In the genomic region with DNA sequence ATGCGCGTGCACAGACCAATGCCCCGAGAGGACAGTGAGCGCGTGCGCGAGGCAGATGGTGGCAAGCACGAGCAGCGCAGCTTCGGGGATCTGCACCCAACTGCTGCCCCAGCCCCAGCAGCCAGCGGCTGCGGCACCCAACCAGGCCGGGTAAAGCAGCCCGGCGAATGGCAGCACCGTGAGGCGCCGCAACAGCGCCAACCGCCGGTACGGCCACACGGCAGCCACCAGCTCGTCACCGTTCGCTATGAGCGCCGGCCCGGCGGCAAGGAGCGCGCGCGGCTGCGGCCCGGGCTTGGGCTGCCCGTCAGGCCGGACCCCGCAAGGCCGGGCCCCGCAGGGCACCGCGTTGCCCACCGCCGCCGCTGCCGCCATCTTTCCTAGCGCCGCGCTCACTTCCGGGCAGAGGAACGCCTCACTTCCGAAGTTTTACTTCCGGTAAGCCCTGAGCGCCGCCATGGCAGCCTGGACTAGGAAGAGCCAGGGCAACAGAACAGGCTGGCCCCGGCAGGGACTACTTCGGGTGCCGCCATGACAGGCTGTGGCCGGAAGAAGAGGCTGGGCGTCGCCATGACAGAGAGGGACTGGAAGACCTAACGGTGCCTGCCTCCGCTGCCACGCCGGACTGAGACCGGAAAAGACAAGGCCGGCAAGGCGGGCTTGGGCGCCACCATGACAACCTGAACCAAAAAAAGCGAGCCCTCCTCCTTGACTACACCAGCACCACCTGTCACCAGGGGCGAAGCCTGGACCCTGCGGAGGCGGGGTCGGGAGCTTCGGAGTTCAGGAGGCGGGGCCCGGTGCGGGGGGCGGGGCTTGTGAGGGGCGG, we compare ENCODE assay signal across 8 cellular contexts. TPM values are rescaled to one million over a fixed set of nuclear protein-coding genes. Genes with fewer than 3 reads are reported as not detected.
DNase-seq lines count a peak whose midpoint lies in the region; ATAC-seq and TF ChIP-seq lines count a peak whose summit lies in the region.

A gene (minus strand): TSS at position 385 of the 829 bp plus-strand sequence. CDS start 10 bp downstream, at position 375.

- CTCF ChIA-PET in activated B cell treated with CpG ODN at 0.5 μM for 24 hours (lab: Charles Lee): interaction anchor here (1.6 kb wide), 1 partner anchor 20 kb away, joined by 4 read pairs; a partner anchor contains a TSS

- H3K27ac Mint-ChIP-seq in activated B cell treated with CpG ODN at 0.5 μM for 24 hours: peak within 1 kb of the TSS; percentile 98

- peaks cover 44% of the 10 kb centered on the region for H3K4me1 Mint-ChIP-seq in activated B cell treated with CpG ODN at 0.5 μM for 24 hours

- peak within 1 kb of the TSS; percentile 98 for H3K27ac ChIP-seq in caudate nucleus (ENCODE audit: low read depth, low read length)

- peaks cover 33% of the 10 kb centered on the region for H3K36me3 Mint-ChIP-seq in activated B cell treated with CpG ODN at 0.5 μM for 24 hours (ENCODE audit: low read depth)

- peak; percentile 14 for TF ChIP-seq CTCF in AG10803 (conservative IDR thresholded peaks at IDR 0.05; ENCODE audit: low read length)
- no peak for TF ChIP-seq CTCF in activated B cell treated with CpG ODN at 0.5 μM for 24 hours (IDR thresholded peaks at IDR 0.05)

- intact Hi-C loops in activated B cell treated with CpG ODN at 0.5 μM for 24 hours (cut with micrococcal nuclease): loop anchor here (1.0 to 10.0 kb wide), 12 partner anchors 20 to 599 kb away; a partner anchor contains a TSS

- DNase-seq in AG10803 (ENCODE audit: low read depth): peak; percentile 98
- DNase-seq in NCI-H345 (lab: John Stamatoyannopoulos, UW): peak; percentile 94
- peak; percentile 90 for DNase-seq in activated B cell treated with CpG ODN at 0.5 μM for 24 hours
- DNase-seq in caudate nucleus (lab: John Stamatoyannopoulos, UW): peak; percentile 66 to 99 (median 97)
- DNase-seq in inferior parietal cortex (ENCODE audit: extremely low spot score): peak; percentile 97
- DNase-seq in stimulated activated CD4-positive, alpha-beta T cell treated with anti-CD3 and anti-CD28 coated beads, Interleukin-12 subunit alpha, Interleukin-12 subunit beta, amount 100 ng/mL, for 24 hours (ENCODE audit: low read depth in 2 of 2): peak; percentile 85 to 86

- peak; percentile 78 for ATAC-seq in GM19023 (IDR thresholded peaks at IDR 0.05; ENCODE audit: unreplicated experiment)
- peak; percentile 70 for ATAC-seq in HG03280 (IDR thresholded peaks at IDR 0.05; ENCODE audit: unreplicated experiment)
- peak; percentile 78 for ATAC-seq in activated B cell treated with CpG ODN at 0.5 μM for 24 hours (ENCODE audit: low read depth)

- H3K4me3 ChIP-seq in AG10803 (ENCODE audit: low read length): peak within 1 kb of the TSS; percentile 99

- H3K4me3 Mint-ChIP-seq in activated B cell treated with CpG ODN at 0.5 μM for 24 hours: peak within 1 kb of the TSS; percentile 92

- H3K27me3 Mint-ChIP-seq in activated B cell treated with CpG ODN at 0.5 μM for 24 hours: no peaks in the 10 kb centered on the region

- POLR2A ChIA-PET in activated B cell treated with CpG ODN at 0.5 μM for 24 hours (lab: Charles Lee): interaction anchor here (0.5 to 4.0 kb wide), 37 partner anchors 14 to 1555 kb away, joined by 3 to 42 read pairs (median 3); a partner anchor contains a TSS

- H3K9me3 Mint-ChIP-seq in activated B cell treated with CpG ODN at 0.5 μM for 24 hours: no peaks in the 10 kb centered on the region

RNA-seq across cellular contexts. Expression of the gene that starts here (rescaled TPM):
- 125 and 135 TPM in 2 replicates for total RNA-seq in activated B cell treated with CpG ODN at 0.5 μM for 24 hours

Comparison
In these comparisons a context has a peak if more than half of its experiments do, and no peak if none do; other contexts are left out.
1. Peak in every context shown above with its lines: DNase-seq, ATAC-seq, H3K4me3 ChIP-seq and H3K27ac ChIP-seq.